ENCODE assay signal across 37 cellular contexts in genomic region chr6:37367557-37367956, GRCh38.
"Had no signal": no experiment of that assay in that cellular context is flagged by ENCODE, and none has a peak within 500 bp of the region (broad histone marks: within the 10 kb centered on the region; RNA-seq: fewer than 3 reads in every experiment).

No MANE protein-coding gene starts in this region.

- H3K9me3 ChIP-seq: adrenal gland, body of pancreas, colonic mucosa, esophagus muscularis mucosa, gastrocnemius medialis, heart left ventricle had no signal

- H3K4me3 ChIP-seq: adrenal gland, body of pancreas, cardiac muscle cell, colonic mucosa, esophagus muscularis mucosa, gastrocnemius medialis, heart left ventricle had no signal

- DNase-seq: activated B cell treated with CpG ODN at 0.5 μM for 24 hours; activated CD4-positive, alpha-beta memory T cell treated with anti-CD3 and anti-CD28 coated beads for 36 hours; activated CD4-positive, alpha-beta T cell treated with anti-CD3 and anti-CD28 coated beads for 36 hours; activated CD4-positive, alpha-beta T cell treated with anti-CD3 and anti-CD28 coated beads, Interleukin-2, amount 10 ng/mL, durations not matched to agents 24 days and 14 days; activated CD4-positive, CD25-positive, alpha-beta regulatory T cell treated with anti-CD3 and anti-CD28 coated beads, Interleukin-2, amount 50 U/mL, for 72 hours; activated CD8-positive, alpha-beta memory T cell treated with anti-CD3 and anti-CD28 coated beads, Interleukin-2, amount 10 ng/mL, durations not matched to agents 7 days and 5 days; activated CD8-positive, alpha-beta memory T cell treated with anti-CD3 and anti-CD28 coated beads, Interleukin-2, amount 50 U/mL, for 4 hours; activated CD8-positive, alpha-beta T cell treated with anti-CD3 and anti-CD28 coated beads, Interleukin-2, amount 10 ng/mL, durations not matched to agents 7 days and 5 days; activated effector memory CD4-positive, alpha-beta T cell treated with anti-CD3 and anti-CD28 coated beads, Interleukin-2, amount 50 U/mL, for 16 hours; activated naive CD4-positive, alpha-beta T cell treated with anti-CD3 and anti-CD28 coated beads for 36 hours; activated naive CD8-positive, alpha-beta T cell treated with anti-CD3 and anti-CD28 coated beads for 36 hours; activated naive CD8-positive, alpha-beta T cell treated with anti-CD3 and anti-CD28 coated beads, Interleukin-2, amount 50 U/mL, for 24 hours; activated T-cell treated with anti-CD3 and anti-CD28 coated beads, Interleukin-2, amount 50 U/mL, for 1 hour; activated T-cell treated with anti-CD3 and anti-CD28 coated beads, Interleukin-2, amount 50 U/mL, for 48 hours; adrenal gland; amygdala; aorta; body of pancreas; central memory CD4-positive, alpha-beta T cell; cerebellar nuclear complex; colonic mucosa; effector CD8-positive, alpha-beta T cell; foreskin keratinocyte; gastrocnemius medialis; glutamatergic neuron; heart left ventricle; T-helper 17 cell; T1000; WERI-Rb-1 had no signal

- H3K36me3 ChIP-seq: colonic mucosa had no signal

- H3K27ac ChIP-seq: adrenal gland, body of pancreas, cardiac muscle cell, colonic mucosa, esophagus muscularis mucosa, foreskin keratinocyte, gastrocnemius medialis, heart left ventricle, WERI-Rb-1 had no signal

- H3K27ac Mint-ChIP-seq: activated B cell treated with CpG ODN at 0.5 μM for 24 hours; activated CD4-positive, alpha-beta memory T cell treated with anti-CD3 and anti-CD28 coated beads for 36 hours; activated CD4-positive, alpha-beta T cell treated with anti-CD3 and anti-CD28 coated beads for 36 hours; activated CD4-positive, alpha-beta T cell treated with anti-CD3 and anti-CD28 coated beads, Interleukin-2, amount 10 ng/mL, durations not matched to agents 24 days and 14 days; activated CD8-positive, alpha-beta memory T cell treated with anti-CD3 and anti-CD28 coated beads, Interleukin-2, amount 10 ng/mL, durations not matched to agents 7 days and 5 days; activated CD8-positive, alpha-beta T cell treated with anti-CD3 and anti-CD28 coated beads, Interleukin-2, amount 10 ng/mL, durations not matched to agents 7 days and 5 days; activated naive CD4-positive, alpha-beta T cell treated with anti-CD3 and anti-CD28 coated beads for 36 hours; activated naive CD4-positive, alpha-beta T cell treated with anti-CD3 and anti-CD28 coated beads, Interleukin-2, amount 50 U/mL, for 24 hours; activated naive CD8-positive, alpha-beta T cell treated with anti-CD3 and anti-CD28 coated beads for 36 hours; activated naive CD8-positive, alpha-beta T cell treated with anti-CD3 and anti-CD28 coated beads, Interleukin-2, amount 50 U/mL, for 24 hours; activated T-helper 1 cell treated with anti-CD3 and anti-CD28 coated beads, Interleukin-12 subunit alpha, Interleukin-12 subunit beta, Interleukin-2, Interleukin-4 antibody, amounts not matched to agents 30 ng/mL and 10 ng/mL and 1 ng/mL, durations not matched to agents 14 hours and 24 hours and 36 hours; activated T-helper 2 cell treated with anti-CD3 and anti-CD28 coated beads, Interferon-gamma antibody, Interleukin-2, Interleukin-4, amounts not matched to agents 10 μg/mL and 5 μg/mL and 100 μg/mL, durations not matched to agents 14 hours and 24 hours and 36 hours; T-helper 17 cell; T-helper 2 cell treated with Interferon-gamma antibody and Interleukin-4, amounts not matched to agents 5 μg/mL and 100 μg/mL, for 36 hours had no signal

- H3K27me3 ChIP-seq: adrenal gland, body of pancreas, cardiac muscle cell, colonic mucosa, esophagus muscularis mucosa, foreskin keratinocyte, gastrocnemius medialis, heart left ventricle had no signal

- FAIRE-seq: endometrium, endothelial cell of umbilical vein had no signal

- H3K4me1 ChIP-seq: colonic mucosa had no signal

- ATAC-seq: activated CD4-positive, alpha-beta T cell treated with anti-CD3 and anti-CD28 coated beads for 36 hours; activated CD8-positive, alpha-beta memory T cell treated with anti-CD3 and anti-CD28 coated beads, Interleukin-2, amount 10 ng/mL, durations not matched to agents 7 days and 5 days; activated CD8-positive, alpha-beta T cell treated with anti-CD3 and anti-CD28 coated beads, Interleukin-2, amount 10 ng/mL, durations not matched to agents 7 days and 5 days; activated naive CD8-positive, alpha-beta T cell treated with anti-CD3 and anti-CD28 coated beads, Interleukin-2, amount 50 U/mL, for 24 hours; body of pancreas; foreskin keratinocyte; gastrocnemius medialis; T-helper 17 cell had no signal

- H3K9me3 Mint-ChIP-seq: activated B cell treated with CpG ODN at 0.5 μM for 24 hours; activated CD4-positive, alpha-beta memory T cell treated with anti-CD3 and anti-CD28 coated beads for 36 hours; activated CD4-positive, alpha-beta T cell treated with anti-CD3 and anti-CD28 coated beads, Interleukin-2, amount 10 ng/mL, durations not matched to agents 24 days and 14 days; activated naive CD4-positive, alpha-beta T cell treated with anti-CD3 and anti-CD28 coated beads for 36 hours; activated naive CD4-positive, alpha-beta T cell treated with anti-CD3 and anti-CD28 coated beads, Interleukin-2, amount 50 U/mL, for 24 hours; activated naive CD8-positive, alpha-beta T cell treated with anti-CD3 and anti-CD28 coated beads for 36 hours; activated naive CD8-positive, alpha-beta T cell treated with anti-CD3 and anti-CD28 coated beads, Interleukin-2, amount 50 U/mL, for 24 hours; activated T-helper 1 cell treated with anti-CD3 and anti-CD28 coated beads, Interleukin-12 subunit alpha, Interleukin-12 subunit beta, Interleukin-2, Interleukin-4 antibody, amounts not matched to agents 30 ng/mL and 10 ng/mL and 1 ng/mL, durations not matched to agents 14 hours and 24 hours and 36 hours; activated T-helper 2 cell treated with anti-CD3 and anti-CD28 coated beads, Interferon-gamma antibody, Interleukin-2, Interleukin-4, amounts not matched to agents 10 μg/mL and 5 μg/mL and 100 μg/mL, durations not matched to agents 14 hours and 24 hours and 36 hours; T-helper 2 cell treated with Interferon-gamma antibody and Interleukin-4, amounts not matched to agents 5 μg/mL and 100 μg/mL, for 36 hours had no signal

- H3K4me3 Mint-ChIP-seq: activated B cell treated with CpG ODN at 0.5 μM for 24 hours; activated CD4-positive, alpha-beta memory T cell treated with anti-CD3 and anti-CD28 coated beads for 36 hours; activated CD4-positive, alpha-beta T cell treated with anti-CD3 and anti-CD28 coated beads for 36 hours; activated CD4-positive, alpha-beta T cell treated with anti-CD3 and anti-CD28 coated beads, Interleukin-2, amount 10 ng/mL, durations not matched to agents 24 days and 14 days; activated CD8-positive, alpha-beta memory T cell treated with anti-CD3 and anti-CD28 coated beads, Interleukin-2, amount 10 ng/mL, durations not matched to agents 7 days and 5 days; activated CD8-positive, alpha-beta T cell treated with anti-CD3 and anti-CD28 coated beads, Interleukin-2, amount 10 ng/mL, durations not matched to agents 7 days and 5 days; activated naive CD4-positive, alpha-beta T cell treated with anti-CD3 and anti-CD28 coated beads for 36 hours; activated naive CD4-positive, alpha-beta T cell treated with anti-CD3 and anti-CD28 coated beads, Interleukin-2, amount 50 U/mL, for 24 hours; activated naive CD8-positive, alpha-beta T cell treated with anti-CD3 and anti-CD28 coated beads for 36 hours; activated naive CD8-positive, alpha-beta T cell treated with anti-CD3 and anti-CD28 coated beads, Interleukin-2, amount 50 U/mL, for 24 hours; activated T-helper 1 cell treated with anti-CD3 and anti-CD28 coated beads, Interleukin-12 subunit alpha, Interleukin-12 subunit beta, Interleukin-2, Interleukin-4 antibody, amounts not matched to agents 30 ng/mL and 10 ng/mL and 1 ng/mL, durations not matched to agents 14 hours and 24 hours and 36 hours; T-helper 17 cell; T-helper 2 cell treated with Interferon-gamma antibody and Interleukin-4, amounts not matched to agents 5 μg/mL and 100 μg/mL, for 36 hours had no signal

- H3K27me3 Mint-ChIP-seq: activated B cell treated with CpG ODN at 0.5 μM for 24 hours; activated CD4-positive, alpha-beta memory T cell treated with anti-CD3 and anti-CD28 coated beads for 36 hours; activated CD4-positive, alpha-beta T cell treated with anti-CD3 and anti-CD28 coated beads for 36 hours; activated CD4-positive, alpha-beta T cell treated with anti-CD3 and anti-CD28 coated beads, Interleukin-2, amount 10 ng/mL, durations not matched to agents 24 days and 14 days; activated CD8-positive, alpha-beta memory T cell treated with anti-CD3 and anti-CD28 coated beads, Interleukin-2, amount 10 ng/mL, durations not matched to agents 7 days and 5 days; activated naive CD4-positive, alpha-beta T cell treated with anti-CD3 and anti-CD28 coated beads, Interleukin-2, amount 50 U/mL, for 24 hours; activated naive CD8-positive, alpha-beta T cell treated with anti-CD3 and anti-CD28 coated beads for 36 hours; activated naive CD8-positive, alpha-beta T cell treated with anti-CD3 and anti-CD28 coated beads, Interleukin-2, amount 50 U/mL, for 24 hours; T-helper 17 cell had no signal
